In genomic region chr4:6941796-6942195, GRCh38 we compare ENCODE assay signal across 9 cellular contexts. TPM values are rescaled to one million over a fixed set of nuclear protein-coding genes. Genes with fewer than 3 reads are reported as not detected.
A peak's percentile ranks its signal among the peaks of the same experiment; 100 is the strongest.
DNase-seq lines count a peak whose midpoint lies in the region; ATAC-seq and TF ChIP-seq lines count a peak whose summit lies in the region.
"Had no signal": no experiment of that assay in that cellular context is flagged by ENCODE, and none has a peak within 500 bp of the region (broad histone marks: within the 10 kb centered on the region; RNA-seq: fewer than 3 reads in every experiment).

No MANE protein-coding gene starts in this region.

- H3K4me3 Mint-ChIP-seq in activated naive CD4-positive, alpha-beta T cell treated with anti-CD3 and anti-CD28 coated beads, Interleukin-2, amount 50 U/mL, for 24 hours: peak overlapping the region; percentile 75
- H3K4me3 Mint-ChIP-seq in activated naive CD4-positive, alpha-beta T cell treated with anti-CD3 and anti-CD28 coated beads for 36 hours: no peak overlapping the region

- no peaks in the 10 kb centered on the region for H3K9me3 Mint-ChIP-seq in activated naive CD4-positive, alpha-beta T cell treated with anti-CD3 and anti-CD28 coated beads, Interleukin-2, amount 50 U/mL, for 24 hours
- H3K9me3 Mint-ChIP-seq in activated naive CD4-positive, alpha-beta T cell treated with anti-CD3 and anti-CD28 coated beads for 36 hours: no peaks in the 10 kb centered on the region

- H3K9me3 ChIP-seq in SJSA1 (replicated peaks): no peaks in the 10 kb centered on the region
- no peaks in the 10 kb centered on the region for H3K9me3 ChIP-seq in tibial artery

- no peak overlapping the region for H3K27ac Mint-ChIP-seq in activated naive CD4-positive, alpha-beta T cell treated with anti-CD3 and anti-CD28 coated beads, Interleukin-2, amount 50 U/mL, for 24 hours
- no peak overlapping the region for H3K27ac Mint-ChIP-seq in activated naive CD4-positive, alpha-beta T cell treated with anti-CD3 and anti-CD28 coated beads for 36 hours

- peaks cover 76% of the 10 kb centered on the region for H3K4me1 Mint-ChIP-seq in activated naive CD4-positive, alpha-beta T cell treated with anti-CD3 and anti-CD28 coated beads, Interleukin-2, amount 50 U/mL, for 24 hours
- H3K4me1 Mint-ChIP-seq in activated naive CD4-positive, alpha-beta T cell treated with anti-CD3 and anti-CD28 coated beads for 36 hours (ENCODE audit: low read depth): peaks cover 62% of the 10 kb centered on the region

- TF ChIP-seq CTCF in foreskin keratinocyte (conservative IDR thresholded peaks at IDR 0.05): no peak
- no peak for TF ChIP-seq CTCF in tibial artery (IDR thresholded peaks at IDR 0.05)

- H3K27me3 ChIP-seq in SJSA1 (replicated peaks): no peaks in the 10 kb centered on the region
- no peaks in the 10 kb centered on the region for H3K27me3 ChIP-seq in foreskin keratinocyte
- no peaks in the 10 kb centered on the region for H3K27me3 ChIP-seq in tibial artery

- intact Hi-C loops in activated naive CD4-positive, alpha-beta T cell treated with anti-CD3 and anti-CD28 coated beads for 36 hours (cut with micrococcal nuclease): loop anchor here (1.0 to 2.0 kb wide), 3 partner anchors 14 to 42 kb away; no protein-coding TSS in a partner anchor
- intact Hi-C loops in tibial artery (cut with DNase I; ENCODE audit: low total_unique reads): no loop called here

- no peak for DNase-seq in activated naive CD4-positive, alpha-beta T cell treated with anti-CD3 and anti-CD28 coated beads for 36 hours
- no peak for DNase-seq in SJSA1 (ENCODE audit: low read depth in 1 of 2, low spot score in 2 of 2)
- DNase-seq in foreskin keratinocyte: peak; percentile 44 to 64
- DNase-seq in tibial artery: no peak
- DNase-seq in superior temporal gyrus (ENCODE audit: extremely low spot score): no peak
- no peak for DNase-seq in GM19240 (ENCODE audit: insufficient read length, low spot score)
- DNase-seq: SHP77 treated with DMSO at 0.1 percent for 48 hours had no signal

- ATAC-seq in foreskin keratinocyte (peak; percentile 38), GM21619 (IDR thresholded peaks at IDR 0.05; ENCODE audit: unreplicated experiment) (no peak)

- H3K36me3 Mint-ChIP-seq in activated naive CD4-positive, alpha-beta T cell treated with anti-CD3 and anti-CD28 coated beads, Interleukin-2, amount 50 U/mL, for 24 hours: no peaks in the 10 kb centered on the region
- no peaks in the 10 kb centered on the region for H3K36me3 Mint-ChIP-seq in activated naive CD4-positive, alpha-beta T cell treated with anti-CD3 and anti-CD28 coated beads for 36 hours (ENCODE audit: low read depth)

- H3K36me3 ChIP-seq in SJSA1 (no peaks in the 10 kb centered on the region), tibial artery (no peaks in the 10 kb centered on the region)

- CTCF ChIA-PET in activated naive CD4-positive, alpha-beta T cell treated with anti-CD3 and anti-CD28 coated beads for 36 hours (lab: Charles Lee): interaction anchor here (1.0 to 1.6 kb wide), 4 partner anchors 13 to 160 kb away, joined by 3 to 7 read pairs (median 3); no protein-coding TSS in a partner anchor

- H3K27ac ChIP-seq in SJSA1 (peak overlapping the region; percentile 90), foreskin keratinocyte (peak overlapping the region; percentile 7), tibial artery (peak overlapping the region; percentile 49 to 56)

- H3K27me3 Mint-ChIP-seq in activated naive CD4-positive, alpha-beta T cell treated with anti-CD3 and anti-CD28 coated beads, Interleukin-2, amount 50 U/mL, for 24 hours: no peaks in the 10 kb centered on the region
- no peaks in the 10 kb centered on the region for H3K27me3 Mint-ChIP-seq in activated naive CD4-positive, alpha-beta T cell treated with anti-CD3 and anti-CD28 coated beads for 36 hours (ENCODE audit: low read depth)

- H3K4me3 ChIP-seq in SJSA1 (no peak overlapping the region), tibial artery (no peak overlapping the region)

- H3K4me1 ChIP-seq in SJSA1 (replicated peaks): peaks cover 30% of the 10 kb centered on the region
- peaks cover 15% of the 10 kb centered on the region for H3K4me1 ChIP-seq in foreskin keratinocyte
- H3K4me1 ChIP-seq in tibial artery: peaks cover 0 to 31% (median 15%) of the 10 kb centered on the region in 4 donors

RNA-seq across cellular contexts. Expression of gene TBC1D14, which starts 32.2 kb away (rescaled TPM):
- total RNA-seq in activated naive CD4-positive, alpha-beta T cell treated with anti-CD3 and anti-CD28 coated beads for 36 hours: 10 to 100 TPM; 23.6 to 24.6 TPM
- 16.7 and 22.1 TPM in 2 replicates for total RNA-seq in SJSA1 (2014; rRNA removed; shearing (Covaris generic))
- total RNA-seq in foreskin keratinocyte: 53.6 and 62.2 TPM in 2 replicates
- 23.7 and 23.9 TPM in 2 replicates for polyA plus RNA-seq in foreskin keratinocyte

Comparison
In these comparisons a context has a peak if more than half of its experiments do, and no peak if none do; other contexts are left out.
1. DNase-seq: peak in foreskin keratinocyte (2 of 2); none in activated naive CD4-positive, alpha-beta T cell treated with anti-CD3 and anti-CD28 coated beads for 36 hours (single experiment), SJSA1 (0 of 2), tibial artery (0 of 2), superior temporal gyrus (single experiment) and GM19240 (single experiment).
2. H3K27ac ChIP-seq: peak in every context shown above with its lines; median percentile 90 in SJSA1; 52 in tibial artery; 7 in foreskin keratinocyte.